22 cellular contexts compared by ENCODE assay signal in the genomic region with DNA sequence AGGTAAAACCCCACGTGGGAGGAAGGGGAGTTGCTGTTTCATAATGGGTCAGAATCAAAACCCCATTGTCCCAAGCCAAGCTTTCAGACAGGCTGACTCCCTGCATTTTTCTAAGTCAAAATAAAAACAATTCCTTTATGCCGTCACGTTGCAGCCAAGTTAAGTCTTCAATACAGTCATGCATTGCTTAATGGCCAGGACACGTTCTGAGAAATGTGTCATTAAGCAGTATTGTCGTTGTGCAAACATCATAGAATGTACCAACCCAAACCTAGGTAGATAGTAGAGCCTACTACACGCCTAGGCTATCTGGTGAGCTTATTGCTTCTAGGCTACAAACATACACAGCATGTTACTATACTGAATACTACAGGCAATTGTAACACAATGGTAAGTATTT.
DNase-seq lines count a peak whose midpoint lies in the region; ATAC-seq, FAIRE-seq and TF ChIP-seq lines count a peak whose summit lies in the region.
"Had no signal": no experiment of that assay in that cellular context is flagged by ENCODE, and none has a peak within 500 bp of the region (broad histone marks: within the 10 kb centered on the region; RNA-seq: fewer than 3 reads in every experiment).

No MANE protein-coding gene starts in this region.

- H3K4me1 Mint-ChIP-seq in activated T-cell treated with anti-CD3 and anti-CD28 coated beads, Interleukin-2, amount 50 U/mL, for 4 hours (ENCODE audit: low read depth) = peaks cover 1% of the 10 kb centered on the region
- no peaks in the 10 kb centered on the region for H3K4me1 Mint-ChIP-seq in stimulated activated naive B cell treated with anti-CD40 and anti-IgM and Interleukin-4, amounts not matched to agents 10 μg/mL and 1 μg/mL and 100 μg/mL, for 72 hours

- H3K9me3 Mint-ChIP-seq in activated T-cell treated with anti-CD3 and anti-CD28 coated beads, Interleukin-2, amount 50 U/mL, for 4 hours = no peaks in the 10 kb centered on the region
- no peaks in the 10 kb centered on the region for H3K9me3 Mint-ChIP-seq in stimulated activated naive B cell treated with anti-CD40 and anti-IgM and Interleukin-4, amounts not matched to agents 10 μg/mL and 1 μg/mL and 100 μg/mL, for 72 hours
- H3K9me3 Mint-ChIP-seq: activated CD4-positive, alpha-beta T cell treated with anti-CD3 and anti-CD28 coated beads, Interleukin-2, amount 10 ng/mL, durations not matched to agents 7 days and 5 days; activated T-cell treated with anti-CD3 and anti-CD28 coated beads, Interleukin-2, amount 50 U/mL, for 24 hours; GM23338 had no signal

- no peaks in the 10 kb centered on the region for H3K27me3 Mint-ChIP-seq in activated T-cell treated with anti-CD3 and anti-CD28 coated beads, Interleukin-2, amount 50 U/mL, for 4 hours (ENCODE audit: low read depth)
- no peaks in the 10 kb centered on the region for H3K27me3 Mint-ChIP-seq in stimulated activated naive B cell treated with anti-CD40 and anti-IgM and Interleukin-4, amounts not matched to agents 10 μg/mL and 1 μg/mL and 100 μg/mL, for 72 hours
- H3K27me3 Mint-ChIP-seq: activated CD4-positive, alpha-beta T cell treated with anti-CD3 and anti-CD28 coated beads, Interleukin-2, amount 10 ng/mL, durations not matched to agents 7 days and 5 days; activated naive CD8-positive, alpha-beta T cell treated with anti-CD3 and anti-CD28 coated beads, Interleukin-2, amount 10 ng/mL, durations not matched to agents 7 days and 5 days; activated T-cell treated with anti-CD3 and anti-CD28 coated beads, Interleukin-2, amount 50 U/mL, for 24 hours had no signal

- H3K4me3 ChIP-seq in fibroblast of the aortic adventitia (ENCODE audit: low read depth, low read length) (no peak overlapping the region), small intestine (ENCODE audit: low read depth in 1 of 2, low read length in 2 of 2) (no peak overlapping the region)
- H3K4me3 ChIP-seq: GM23338, PC-9 had no signal

- CTCF ChIA-PET in GM10248 (lab: Yijun Ruan, JAX) = no interaction called here

- FAIRE-seq in GM12891 (lab: Jason Lieb, UNC) = peak; percentile 38
- FAIRE-seq in small intestine (lab: Jason Lieb, UNC) = no peak
- FAIRE-seq: G401.6 had no signal

- TF ChIP-seq POLR2A in GM12891 (IDR thresholded peaks at IDR 0.05; ENCODE audit: low read depth, low read length) = no peak

- DNase-seq in GM12891 (ENCODE audit: insufficient read length, low spot score) (no peak), amniotic epithelial cell (ENCODE audit: low read depth) (peak; percentile 33), fibroblast of the aortic adventitia (ENCODE audit: low read depth) (peak; percentile 14), small intestine (peak; percentile 91), GM10248 (ENCODE audit: extremely low spot score) (no peak)
- no peak for DNase-seq in activated T-cell treated with anti-CD3 and anti-CD28 coated beads, Interleukin-2, amount 50 U/mL, for 4 hours
- no peak for DNase-seq in stimulated activated naive B cell treated with anti-CD40 and anti-IgM and Interleukin-4, amounts not matched to agents 10 μg/mL and 1 μg/mL and 100 μg/mL, for 72 hours
- DNase-seq: activated CD4-positive, alpha-beta T cell treated with anti-CD3 and anti-CD28 coated beads, Interleukin-2, amount 10 ng/mL, durations not matched to agents 7 days and 5 days; activated naive CD8-positive, alpha-beta T cell treated with anti-CD3 and anti-CD28 coated beads, Interleukin-2, amount 10 ng/mL, durations not matched to agents 7 days and 5 days; activated T-cell treated with anti-CD3 and anti-CD28 coated beads, Interleukin-2, amount 50 U/mL, for 24 hours; AML-193; Caco-2; KBM-7; NCI-H1092; NCI-H2107; NCI-H69; nucleus accumbens; PC-9 had no signal

- no peak for ATAC-seq in activated T-cell treated with anti-CD3 and anti-CD28 coated beads, Interleukin-2, amount 50 U/mL, for 4 hours
- ATAC-seq in stimulated activated naive B cell treated with anti-CD40 and anti-IgM and Interleukin-4, amounts not matched to agents 10 μg/mL and 1 μg/mL and 100 μg/mL, for 72 hours (replicated peaks) = no peak
- ATAC-seq in GM18519 (IDR thresholded peaks at IDR 0.05; ENCODE audit: low FRiP score, unreplicated experiment) = no peak
- ATAC-seq: GM23338 had no signal

- WGBS in small intestine, 3 donors = 19 to 53% (median 39%) methylated on average over 6 of the region's 6 CpGs

- no peaks in the 10 kb centered on the region for H3K36me3 ChIP-seq in small intestine (ENCODE audit: control insufficient read depth in 2 of 2, insufficient read depth in 2 of 2, low read length in 2 of 2)

- H3K4me1 ChIP-seq in small intestine (ENCODE audit: control insufficient read depth in 2 of 2, insufficient read depth in 1 of 2, low read depth in 1 of 2, low read length in 1 of 2) = peaks cover 4 to 5% of the 10 kb centered on the region in 2 donors

- H3K4me3 Mint-ChIP-seq in activated T-cell treated with anti-CD3 and anti-CD28 coated beads, Interleukin-2, amount 50 U/mL, for 4 hours = no peak overlapping the region
- H3K4me3 Mint-ChIP-seq in stimulated activated naive B cell treated with anti-CD40 and anti-IgM and Interleukin-4, amounts not matched to agents 10 μg/mL and 1 μg/mL and 100 μg/mL, for 72 hours = no peak overlapping the region
- H3K4me3 Mint-ChIP-seq: activated CD4-positive, alpha-beta T cell treated with anti-CD3 and anti-CD28 coated beads, Interleukin-2, amount 10 ng/mL, durations not matched to agents 7 days and 5 days; activated naive CD8-positive, alpha-beta T cell treated with anti-CD3 and anti-CD28 coated beads, Interleukin-2, amount 10 ng/mL, durations not matched to agents 7 days and 5 days; activated T-cell treated with anti-CD3 and anti-CD28 coated beads, Interleukin-2, amount 50 U/mL, for 24 hours; GM23338 had no signal

- POLR2A ChIA-PET in GM10248 (lab: Yijun Ruan, JAX) = no interaction called here

- peaks cover 20% of the 10 kb centered on the region for H3K36me3 Mint-ChIP-seq in activated T-cell treated with anti-CD3 and anti-CD28 coated beads, Interleukin-2, amount 50 U/mL, for 4 hours (ENCODE audit: insufficient read depth)
- peaks cover 13 to 32% of the 10 kb centered on the region in 2 donors for H3K36me3 Mint-ChIP-seq in stimulated activated naive B cell treated with anti-CD40 and anti-IgM and Interleukin-4, amounts not matched to agents 10 μg/mL and 1 μg/mL and 100 μg/mL, for 72 hours

- no peaks in the 10 kb centered on the region for H3K9me3 ChIP-seq in small intestine (ENCODE audit: control insufficient read depth, low read depth)
- H3K9me3 ChIP-seq: Caco-2 had no signal

- TF ChIP-seq CTCF in fibroblast of the aortic adventitia (IDR thresholded peaks at IDR 0.05; ENCODE audit: insufficient read depth, low read length) (no peak), GM10248 (IDR thresholded peaks at IDR 0.05; ENCODE audit: control extremely low read depth, extremely low read depth, low read depth, missing control alignments) (no peak)

- H3K27ac Mint-ChIP-seq in stimulated activated naive B cell treated with anti-CD40 and anti-IgM and Interleukin-4, amounts not matched to agents 10 μg/mL and 1 μg/mL and 100 μg/mL, for 72 hours = no peak overlapping the region
- H3K27ac Mint-ChIP-seq: activated CD4-positive, alpha-beta T cell treated with anti-CD3 and anti-CD28 coated beads, Interleukin-2, amount 10 ng/mL, durations not matched to agents 7 days and 5 days; activated naive CD8-positive, alpha-beta T cell treated with anti-CD3 and anti-CD28 coated beads, Interleukin-2, amount 10 ng/mL, durations not matched to agents 7 days and 5 days; activated T-cell treated with anti-CD3 and anti-CD28 coated beads, Interleukin-2, amount 50 U/mL, for 24 hours; GM23338 had no signal

- no peaks in the 10 kb centered on the region for H3K27me3 ChIP-seq in small intestine (ENCODE audit: control insufficient read depth in 2 of 2, insufficient read depth in 2 of 2, low read length in 2 of 2)

- H3K27ac ChIP-seq in small intestine (ENCODE audit: low read depth in 1 of 2, low read length in 1 of 2) = peak overlapping the region; percentile 78 to 96
- H3K27ac ChIP-seq: HL-60, PC-9 had no signal

TF ChIP-seq in GM12891, 5 proteins besides CTCF, POLR2A, EP300 and RAD21:
- no peak for TF ChIP-seq SPI1 (IDR thresholded peaks at IDR 0.05; ENCODE audit: low read depth, low read length)
- no peak for TF ChIP-seq TAF1 (IDR thresholded peaks at IDR 0.05; ENCODE audit: low read depth, low read length)
- TF ChIP-seq POU2F2 (IDR thresholded peaks at IDR 0.05; ENCODE audit: low read depth, low read length) = no peak
- TF ChIP-seq PAX5 (IDR thresholded peaks at IDR 0.05; ENCODE audit: insufficient read depth, low read length, severe bottlenecking) = no peak
- no peak for TF ChIP-seq POLR2AphosphoS5 (IDR thresholded peaks at IDR 0.05; ENCODE audit: low read depth, low read length)

Comparison
In these comparisons a context has a peak if more than half of its experiments do, and no peak if none do; other contexts are left out.
1. DNase-seq: peak in amniotic epithelial cell (single experiment), fibroblast of the aortic adventitia (single experiment) and small intestine (single experiment); none in GM12891 (single experiment), activated T-cell treated with anti-CD3 and anti-CD28 coated beads, Interleukin-2, amount 50 U/mL, for 4 hours (single experiment), GM10248 (single experiment) and stimulated activated naive B cell treated with anti-CD40 and anti-IgM and Interleukin-4, amounts not matched to agents 10 μg/mL and 1 μg/mL and 100 μg/mL, for 72 hours (single experiment).